ENCODE assay signal across 9 cellular contexts in genomic region chr11:113475160-113475761, GRCh38. TPM values are rescaled to one million over a fixed set of nuclear protein-coding genes. Genes with fewer than 3 reads are reported as not detected.
DNase-seq lines count a peak whose midpoint lies in the region; TF ChIP-seq lines count a peak whose summit lies in the region.
"Had no signal": no experiment of that assay in that cellular context is flagged by ENCODE, and none has a peak within 500 bp of the region (broad histone marks: within the 10 kb centered on the region; RNA-seq: fewer than 3 reads in every experiment).

TSS of gene DRD2 (minus strand) at chr11:113475398. CDS start at chr11:113424651, 50,747 bp downstream.

- TF ChIP-seq POLR2A in adrenal gland (IDR thresholded peaks at IDR 0.05), result no peak
- TF ChIP-seq POLR2A in vagina (IDR thresholded peaks at IDR 0.05), result no peak

- peak; percentile 6 for DNase-seq in stimulated activated CD4-positive, alpha-beta T cell treated with anti-CD3 and anti-CD28 coated beads, Interleukin-15, amount 100 ng/mL, for 24 hours
- DNase-seq in stimulated activated CD4-positive, alpha-beta T cell treated with anti-CD3 and anti-CD28 coated beads, Interleukin-1b, Interleukin-23, amount 100 ng/mL, for 48 hours, result no peak
- DNase-seq in adrenal gland, result peak in 5 of 7 donors; percentile 18 to 59 (median 27)
- peak; percentile 59 for DNase-seq in left kidney (ENCODE audit: low read depth, low spot score)
- DNase-seq in vagina (ENCODE audit: extremely low spot score in 2 of 2), result peak in 1 of 2 donors; percentile 61
- DNase-seq in activated naive CD4-positive, alpha-beta T cell treated with Interleukin-2 at 50 U/mL for 16 hours, result no peak
- DNase-seq in SKM-1 (lab: John Stamatoyannopoulos, UW; ENCODE audit: unreplicated experiment), result no peak
- DNase-seq in GM13976 (ENCODE audit: low spot score), result no peak

- WGBS in adrenal gland, 4 donors, result 1 to 15% (median 3%) methylated on average over 4 to 64 of the region's 65 CpGs

- in situ Hi-C loops in GM13976 (cut with MboI; ENCODE audit: low sequenced_read_pairs, unreplicated experiment), result no loop called here

- H3K27ac ChIP-seq in adrenal gland (peak within 1 kb of the TSS in 1 of 5 donors; percentile 45), vagina (no peak within 1 kb of the TSS)

- H3K9me3 ChIP-seq in adrenal gland (replicated peaks in 1 of 3) (no peaks in the 10 kb centered on the region), vagina (no peaks in the 10 kb centered on the region)

- H3K36me3 ChIP-seq in adrenal gland (replicated peaks in 1 of 2), result no peaks in the 10 kb centered on the region
- H3K36me3 ChIP-seq in vagina, result no peaks in the 10 kb centered on the region

- TF ChIP-seq CTCF in adrenal gland (IDR thresholded peaks at IDR 0.05), result no peak
- no peak for TF ChIP-seq CTCF in vagina (IDR thresholded peaks at IDR 0.05)
- no peak for TF ChIP-seq CTCF in GM13976 (IDR thresholded peaks at IDR 0.05; ENCODE audit: borderline replicate concordance, control extremely low read depth, extremely low read depth, insufficient read depth, missing control alignments)

- peaks cover 0 to 5% of the 10 kb centered on the region in 2 donors for H3K4me1 ChIP-seq in adrenal gland (replicated peaks in 1 of 2)
- peaks cover 6% of the 10 kb centered on the region for H3K4me1 ChIP-seq in vagina

- no peak within 1 kb of the TSS for H3K4me3 ChIP-seq in adrenal gland
- H3K4me3 ChIP-seq in vagina, result peak within 1 kb of the TSS; percentile 12 to 20

- H3K27me3 ChIP-seq in adrenal gland (peaks cover 37% of the 10 kb centered on the region), vagina (peaks cover 4% of the 10 kb centered on the region)

- intact Hi-C loops in adrenal gland (cut with DNase I), result no loop called here
- intact Hi-C loops in vagina (cut with DNase I), result no loop called here

RNA-seq across cellular contexts. Expression of gene DRD2, which starts in this region (rescaled TPM):
- total RNA-seq in adrenal gland (10 to 100 TPM in 1 of 8 donors, 1 to 10 TPM in 2, under 1 TPM in 2, not detected in 3; 0.23 to 11.5 (median 1.2) TPM), vagina (0.49 TPM)
- polyA plus RNA-seq in adrenal gland, result 10 to 100 TPM in 1 of 3 donors, 1 to 10 TPM in 2; 5.3 to 13.8 (median 8.3) TPM
- total RNA-seq: renal cortical epithelial cell had no signal

Comparison
In these comparisons a context has a peak if more than half of its experiments do, and no peak if none do; other contexts are left out.
1. DNase-seq: peak in stimulated activated CD4-positive, alpha-beta T cell treated with anti-CD3 and anti-CD28 coated beads, Interleukin-15, amount 100 ng/mL, for 24 hours (single experiment), adrenal gland (5 of 7) and left kidney (single experiment); none in stimulated activated CD4-positive, alpha-beta T cell treated with anti-CD3 and anti-CD28 coated beads, Interleukin-1b, Interleukin-23, amount 100 ng/mL, for 48 hours (single experiment), activated naive CD4-positive, alpha-beta T cell treated with Interleukin-2 at 50 U/mL for 16 hours (single experiment), SKM-1 (single experiment) and GM13976 (single experiment).
2. H3K4me3 ChIP-seq: peak in vagina (2 of 2); none in adrenal gland (0 of 4).